In the genomic region with DNA sequence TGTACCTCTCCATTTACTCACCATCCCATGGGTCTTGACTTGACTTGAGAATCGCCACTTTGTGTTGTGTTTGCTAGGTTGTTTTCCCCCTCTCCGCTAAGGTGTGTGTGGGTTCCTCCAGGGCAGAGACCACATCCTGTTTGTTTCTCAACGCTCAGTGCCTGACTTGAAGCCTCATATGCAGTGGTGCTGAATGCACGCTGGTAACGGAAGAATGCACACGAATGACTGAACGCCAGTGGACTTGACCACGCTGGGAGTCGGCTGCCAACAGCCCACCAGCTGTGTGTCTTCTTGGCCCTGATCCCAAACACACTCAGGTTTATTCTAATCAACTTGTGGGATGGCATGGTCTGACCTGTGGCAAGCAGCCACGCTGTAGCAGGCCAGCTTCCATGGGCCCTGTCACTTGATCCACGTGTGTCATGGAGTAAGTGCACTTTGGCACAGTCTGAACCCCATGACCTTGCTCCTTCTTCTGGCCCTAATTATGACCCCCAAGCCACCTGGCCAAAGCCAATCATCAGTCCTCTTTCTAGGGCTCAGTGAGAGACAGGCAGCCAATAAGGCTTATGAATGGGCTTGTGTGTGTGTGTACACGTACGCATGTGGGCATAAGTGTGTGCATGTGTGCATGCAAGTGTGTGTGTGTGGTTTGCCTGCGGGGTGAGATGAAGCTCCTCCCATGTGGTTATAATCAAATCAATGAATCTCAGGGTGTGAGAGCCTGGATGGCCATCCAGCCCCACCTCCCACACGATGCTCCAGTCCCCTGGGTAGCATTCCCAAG, we compare ENCODE assay signal across 8 cellular contexts. TPM values are rescaled to one million over a fixed set of nuclear protein-coding genes. Genes with fewer than 3 reads are reported as not detected.
DNase-seq lines count a peak whose midpoint lies in the region; ATAC-seq and TF ChIP-seq lines count a peak whose summit lies in the region.

No MANE protein-coding gene starts in this region.

- peak; percentile 85 for ATAC-seq in GM18502 (IDR thresholded peaks at IDR 0.05; ENCODE audit: poor library complexity, unreplicated experiment)
- peak; percentile 29 for ATAC-seq in sciatic nerve
- no peak for ATAC-seq in left colon

- peaks cover 81% of the 10 kb centered on the region for H3K4me1 Mint-ChIP-seq in activated naive CD4-positive, alpha-beta T cell treated with anti-CD3 and anti-CD28 coated beads for 36 hours (ENCODE audit: low read depth)

- H3K4me3 ChIP-seq in HEK293 (ENCODE audit: low read depth, low read length): no peak overlapping the region

- POLR2A ChIA-PET in HEK293 (lab: Yijun Ruan, JAX): no interaction called here

- H3K36me3 ChIP-seq in HEK293 (ENCODE audit: control insufficient read depth in 2 of 2, insufficient read depth in 1 of 2, low read length in 2 of 2): no peaks in the 10 kb centered on the region

- peak overlapping the region; percentile 74 for H3K27ac Mint-ChIP-seq in activated naive CD4-positive, alpha-beta T cell treated with anti-CD3 and anti-CD28 coated beads for 36 hours

- TF ChIP-seq CTCF in HEK293 (tag by site-specific recombination; IDR thresholded peaks at IDR 0.05): no peak

- H3K27ac ChIP-seq in HEK293 (ENCODE audit: extremely low read depth, low read depth, low read length): no peak overlapping the region

- peaks cover 11% of the 10 kb centered on the region for H3K4me1 ChIP-seq in HEK293 (ENCODE audit: control insufficient read depth, insufficient read depth, low read length)

- H3K4me3 Mint-ChIP-seq in activated naive CD4-positive, alpha-beta T cell treated with anti-CD3 and anti-CD28 coated beads for 36 hours: peak overlapping the region; percentile 57

- intact Hi-C loops in activated naive CD4-positive, alpha-beta T cell treated with anti-CD3 and anti-CD28 coated beads for 36 hours (cut with micrococcal nuclease): loop anchor here (1.0 to 5.0 kb wide), 7 partner anchors 15 to 779 kb away; a partner anchor contains a TSS
- intact Hi-C loops in sciatic nerve (cut with DNase I) (no loop called here), left colon (cut with DNase I, micrococcal nuclease) (no loop called here)

- CTCF ChIA-PET in HEK293 (lab: Yijun Ruan, JAX): interaction anchor here (0.6 kb wide), 1 partner anchor 23 kb away, joined by 3 read pairs; no protein-coding TSS in a partner anchor
- CTCF ChIA-PET in activated naive CD4-positive, alpha-beta T cell treated with anti-CD3 and anti-CD28 coated beads for 36 hours (lab: Charles Lee): interaction anchor here (1.2 to 3.4 kb wide), 7 partner anchors 9 to 123 kb away, joined by 3 to 13 read pairs (median 5); no protein-coding TSS in a partner anchor

- DNase-seq in NCI-H345 treated with DMSO at 0.1 percent for 48 hours (lab: John Stamatoyannopoulos, UW; ENCODE audit: unreplicated experiment) (peak; percentile 31), sciatic nerve (ENCODE audit: low spot score) (no peak), DMS114 treated with DMSO at 0.1 percent for 48 hours (lab: John Stamatoyannopoulos, UW; ENCODE audit: unreplicated experiment) (no peak), left colon (no peak), SIG-M5 treated with dmso at 0.1 percent for 504 hours (lab: John Stamatoyannopoulos, UW; ENCODE audit: unreplicated experiment) (no peak)
- peak; percentile 91 for DNase-seq in activated naive CD4-positive, alpha-beta T cell treated with anti-CD3 and anti-CD28 coated beads for 36 hours

- H3K36me3 Mint-ChIP-seq in activated naive CD4-positive, alpha-beta T cell treated with anti-CD3 and anti-CD28 coated beads for 36 hours (ENCODE audit: low read depth): no peaks in the 10 kb centered on the region

- H3K9me3 Mint-ChIP-seq in activated naive CD4-positive, alpha-beta T cell treated with anti-CD3 and anti-CD28 coated beads for 36 hours: no peaks in the 10 kb centered on the region

- no peaks in the 10 kb centered on the region for H3K9me3 ChIP-seq in HEK293 (ENCODE audit: control insufficient read depth, insufficient read depth, low read depth, low read length)

- H3K27me3 Mint-ChIP-seq in activated naive CD4-positive, alpha-beta T cell treated with anti-CD3 and anti-CD28 coated beads for 36 hours (ENCODE audit: low read depth): no peaks in the 10 kb centered on the region

TF ChIP-seq in HEK293, 187 proteins besides CTCF, POLR2A, EP300 and RAD21:
- TF ChIP-seq ZIC2 (tag by site-specific recombination; IDR thresholded peaks at IDR 0.05): peak; percentile 58
- TF ChIP-seq, protein P1, sequence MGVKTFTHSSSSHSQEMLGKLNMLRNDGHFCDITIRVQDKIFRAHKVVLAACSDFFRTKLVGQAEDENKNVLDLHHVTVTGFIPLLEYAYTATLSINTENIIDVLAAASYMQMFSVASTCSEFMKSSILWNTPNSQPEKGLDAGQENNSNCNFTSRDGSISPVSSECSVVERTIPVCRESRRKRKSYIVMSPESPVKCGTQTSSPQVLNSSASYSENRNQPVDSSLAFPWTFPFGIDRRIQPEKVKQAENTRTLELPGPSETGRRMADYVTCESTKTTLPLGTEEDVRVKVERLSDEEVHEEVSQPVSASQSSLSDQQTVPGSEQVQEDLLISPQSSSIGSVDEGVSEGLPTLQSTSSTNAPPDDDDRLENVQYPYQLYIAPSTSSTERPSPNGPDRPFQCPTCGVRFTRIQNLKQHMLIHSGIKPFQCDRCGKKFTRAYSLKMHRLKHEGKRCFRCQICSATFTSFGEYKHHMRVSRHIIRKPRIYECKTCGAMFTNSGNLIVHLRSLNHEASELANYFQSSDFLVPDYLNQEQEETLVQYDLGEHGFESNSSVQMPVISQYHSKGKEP (tag by site-specific recombination; IDR thresholded peaks at IDR 0.05): no peak
- TF ChIP-seq, protein P2, sequence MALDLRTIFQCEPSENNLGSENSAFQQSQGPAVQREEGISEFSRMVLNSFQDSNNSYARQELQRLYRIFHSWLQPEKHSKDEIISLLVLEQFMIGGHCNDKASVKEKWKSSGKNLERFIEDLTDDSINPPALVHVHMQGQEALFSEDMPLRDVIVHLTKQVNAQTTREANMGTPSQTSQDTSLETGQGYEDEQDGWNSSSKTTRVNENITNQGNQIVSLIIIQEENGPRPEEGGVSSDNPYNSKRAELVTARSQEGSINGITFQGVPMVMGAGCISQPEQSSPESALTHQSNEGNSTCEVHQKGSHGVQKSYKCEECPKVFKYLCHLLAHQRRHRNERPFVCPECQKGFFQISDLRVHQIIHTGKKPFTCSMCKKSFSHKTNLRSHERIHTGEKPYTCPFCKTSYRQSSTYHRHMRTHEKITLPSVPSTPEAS (tag by site-specific recombination; IDR thresholded peaks at IDR 0.05): peak; percentile 23; the same call in 1 of the 2 replicates
- TF ChIP-seq ZNF292 (tag by site-specific recombination; IDR thresholded peaks at IDR 0.05; ENCODE audit: borderline replicate concordance, low read depth): no peak

RNA-seq across cellular contexts. Expression of a gene that starts 6.3 kb away (rescaled TPM):
- 10 to 100 TPM; 61.7 to 66.2 TPM for total RNA-seq in activated naive CD4-positive, alpha-beta T cell treated with anti-CD3 and anti-CD28 coated beads for 36 hours
- total RNA-seq in sciatic nerve (13.2 TPM), left colon (10 to 100 TPM; 65.2 to 97.2 TPM)

Comparison
In these comparisons a context has a peak if more than half of its experiments do, and no peak if none do; other contexts are left out.
1. DNase-seq: peak in NCI-H345 treated with DMSO at 0.1 percent for 48 hours (single experiment) and activated naive CD4-positive, alpha-beta T cell treated with anti-CD3 and anti-CD28 coated beads for 36 hours (single experiment); none in sciatic nerve (single experiment), DMS114 treated with DMSO at 0.1 percent for 48 hours (single experiment), left colon (0 of 2) and SIG-M5 treated with dmso at 0.1 percent for 504 hours (single experiment).